ENCODE assay signal across 8 cellular contexts in genomic region chr15:63504979-63505841, GRCh38. TPM values are rescaled to one million over a fixed set of nuclear protein-coding genes. Genes with fewer than 3 reads are reported as not detected.
DNase-seq lines count a peak whose midpoint lies in the region; ATAC-seq and TF ChIP-seq lines count a peak whose summit lies in the region.

No MANE protein-coding gene starts in this region.

- no peaks in the 10 kb centered on the region for H3K27me3 ChIP-seq in Panc1 (ENCODE audit: control insufficient read depth, insufficient read depth, low read length)
- no peaks in the 10 kb centered on the region for H3K27me3 ChIP-seq in adipocyte (replicated peaks; ENCODE audit: control insufficient read depth, insufficient read depth, low read length)

- peak; percentile 7 for ATAC-seq in GM19035 (IDR thresholded peaks at IDR 0.05; ENCODE audit: unreplicated experiment)
- ATAC-seq in Panc1 = peak; percentile 40
- ATAC-seq in HG02884 (IDR thresholded peaks at IDR 0.05; ENCODE audit: unreplicated experiment) = no peak

- H3K27ac ChIP-seq in Panc1 (ENCODE audit: low read length) = peak overlapping the region; percentile 96

- H3K27ac Mint-ChIP-seq in osteocyte (ENCODE audit: unreplicated experiment) = peak overlapping the region; percentile 90

- POLR2A ChIA-PET in Panc1 (lab: Charles Lee) = interaction anchor here (0.6 to 1.0 kb wide), 4 partner anchors 11 to 88 kb away, joined by 3 to 6 read pairs (median 4); no protein-coding TSS in a partner anchor

- H3K4me1 ChIP-seq in Panc1 (ENCODE audit: control insufficient read depth, insufficient read depth, low read length) = peaks cover 75% of the 10 kb centered on the region
- peaks cover 77% of the 10 kb centered on the region for H3K4me1 ChIP-seq in adipocyte (ENCODE audit: control insufficient read depth, insufficient read depth, low read length)

- H3K9me3 ChIP-seq in Panc1 (ENCODE audit: control insufficient read depth, insufficient read depth, low read depth, low read length) (no peaks in the 10 kb centered on the region), adipocyte (ENCODE audit: control insufficient read depth, low read length) (no peaks in the 10 kb centered on the region)

- H3K4me3 Mint-ChIP-seq in osteocyte (ENCODE audit: unreplicated experiment) = peak overlapping the region; percentile 79

- no peaks in the 10 kb centered on the region for H3K27me3 Mint-ChIP-seq in osteocyte (ENCODE audit: unreplicated experiment)

- H3K4me1 Mint-ChIP-seq in osteocyte (ENCODE audit: unreplicated experiment) = peaks cover 75% of the 10 kb centered on the region

- H3K9ac ChIP-seq in adipocyte (ENCODE audit: low read length) = peak overlapping the region; percentile 94

- H3K9me3 Mint-ChIP-seq in osteocyte (ENCODE audit: unreplicated experiment) = no peaks in the 10 kb centered on the region

- no TSS peak for BruUV-seq in Panc1 (replicated peaks; lab: Mats Ljungman, UMichigan)

- H3K36me3 Mint-ChIP-seq in osteocyte (ENCODE audit: unreplicated experiment) = no peaks in the 10 kb centered on the region

- H3K36me3 ChIP-seq in Panc1 (ENCODE audit: control insufficient read depth, insufficient read depth, low read length) (no peaks in the 10 kb centered on the region; the same call in 1 of the 2 replicates), adipocyte (ENCODE audit: control insufficient read depth, insufficient read depth, low read length, severe bottlenecking) (no peaks in the 10 kb centered on the region)

- CTCF ChIA-PET in Panc1 (lab: Charles Lee) = interaction anchor here (0.7 to 2.2 kb wide), 2 partner anchors 18 to 38 kb away, joined by 3 to 9 read pairs; no protein-coding TSS in a partner anchor

- TF ChIP-seq CTCF in Panc1 (IDR thresholded peaks at IDR 0.05) = peak; percentile 48
- TF ChIP-seq CTCF in osteocyte (IDR thresholded peaks at IDR 0.05) = peak; percentile 33

- in situ Hi-C loops in Panc1 (cut with HindIII; ENCODE audit: low pct_unique_long_range_greater_than_20kb, low sequenced_read_pairs) = no loop called here

- intact Hi-C loops in Panc1 (cut with micrococcal nuclease; ENCODE audit: unreplicated experiment) = no loop called here
- intact Hi-C loops in cardiac septum (cut with DNase I) = loop anchor here (5.0 to 10.0 kb wide), 2 partner anchors 47 to 960 kb away; partner anchors contain the start of gene ZNF609

- H3K4me3 ChIP-seq in Panc1 (ENCODE audit: low read depth in 2 of 2, low read length in 2 of 2) (peak overlapping the region; percentile 82 to 85), adipocyte (ENCODE audit: low read length) (peak overlapping the region; percentile 92)

- DNase-seq in C1 segment of cervical spinal cord (lab: John Stamatoyannopoulos, UW) (peak in 11 of 14 donors; percentile 23 to 74 (median 62)), HT1080 (ENCODE audit: low read depth) (peak; percentile 52), Panc1 (ENCODE audit: low read depth, low spot score) (no peak), adipocyte (ENCODE audit: low read depth) (peak; percentile 79), cardiac septum (ENCODE audit: low spot score) (peak; percentile 88), osteocyte (ENCODE audit: extremely low spot score, unreplicated experiment) (no peak)

RNA-seq across cellular contexts. Expression of gene USP3, which starts 0.8 kb away (rescaled TPM):
- 31.1 and 38.0 TPM in 2 replicates for total RNA-seq in HT1080 (2014; rRNA removed; shearing (Covaris generic))
- polyA plus RNA-seq in HT1080 (2015; cell fraction: cytosol; rRNA removed) = 33.9 and 50.6 TPM in 2 replicates
- 60.2 and 69.7 TPM in 2 replicates for polyA plus RNA-seq in HT1080 (2015; cell fraction: nucleus; rRNA removed)
- total RNA-seq in Panc1 (2021; ENCODE audit: unreplicated experiment) = 51.4 TPM
- polyA plus RNA-seq in Panc1 (2012; ENCODE audit: insufficient read length) = 28.8 TPM
- 16.2 TPM for total RNA-seq in cardiac septum
- 41.2 and 45.9 TPM in 2 replicates for total RNA-seq in osteocyte

Comparison
In these comparisons a context has a peak if more than half of its experiments do, and no peak if none do; other contexts are left out.
1. DNase-seq: peak in C1 segment of cervical spinal cord (11 of 14), HT1080 (single experiment), adipocyte (single experiment) and cardiac septum (single experiment); none in Panc1 (single experiment) and osteocyte (single experiment).